7 cellular contexts compared by ENCODE assay signal in the genomic region with DNA sequence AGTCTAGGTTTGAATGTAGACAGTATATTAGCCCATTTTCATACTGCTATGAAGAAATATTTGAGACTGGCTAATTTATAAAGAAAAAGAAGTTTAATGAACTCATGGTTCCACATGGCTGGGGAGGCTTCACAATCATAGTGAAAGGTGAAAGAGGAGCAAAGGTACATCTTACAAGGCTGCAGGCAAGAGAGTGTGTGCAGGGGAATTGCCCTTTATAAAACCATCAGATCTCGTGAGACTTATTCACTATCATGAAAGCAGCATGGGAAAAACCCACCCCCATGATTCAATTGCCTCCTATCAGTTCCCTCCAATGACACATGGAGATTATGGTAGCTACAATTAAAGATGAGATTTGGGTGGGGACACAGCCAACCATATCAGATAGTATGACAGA.
"Had no signal": no experiment of that assay in that cellular context is flagged by ENCODE, and none has a peak within 500 bp of the region (broad histone marks: within the 10 kb centered on the region; RNA-seq: fewer than 3 reads in every experiment).

No MANE protein-coding gene starts in this region.

- H3K4me3 Mint-ChIP-seq: HFFc6, IgD-negative memory B cell had no signal

- H3K27me3 Mint-ChIP-seq: IgD-negative memory B cell had no signal

- H3K36me3 Mint-ChIP-seq: IgD-negative memory B cell had no signal

- DNase-seq: GM23248, GOT3, H7, HFFc6 had no signal

- H3K27ac Mint-ChIP-seq: HFFc6, IgD-negative memory B cell had no signal

- ATAC-seq: HCT116, HepG2 had no signal
